8 cellular contexts compared by ENCODE assay signal in genomic region chr6:13614926-13615801, GRCh38. TPM values are rescaled to one million over a fixed set of nuclear protein-coding genes. Genes with fewer than 3 reads are reported as not detected.
DNase-seq lines count a peak whose midpoint lies in the region; ATAC-seq and TF ChIP-seq lines count a peak whose summit lies in the region.

Gene NOL7, plus strand, starts transcription at chr6:13615335. Its CDS starts 24 bp downstream, at chr6:13615359.

- H3K27me3 ChIP-seq in left ventricle myocardium inferior (ENCODE audit: low read depth) (no peaks in the 10 kb centered on the region), prostate gland (replicated peaks; ENCODE audit: insufficient read depth) (no peaks in the 10 kb centered on the region)

- WGBS in prostate gland: under 1% methylated on average over 45 of the region's 85 CpGs
- WGBS in urinary bladder: under 1% methylated on average over 85 of the region's 85 CpGs

- peak; percentile 87 for ATAC-seq in HG02870 (IDR thresholded peaks at IDR 0.05; ENCODE audit: unreplicated experiment)

- H3K36me3 ChIP-seq in left ventricle myocardium inferior (peaks cover 41% of the 10 kb centered on the region), prostate gland (peaks cover 5 to 8% of the 10 kb centered on the region in 2 donors), urinary bladder (ENCODE audit: insufficient read depth) (peaks cover 1% of the 10 kb centered on the region)

- H3K27ac ChIP-seq in left ventricle myocardium inferior (replicated peaks) (peak within 1 kb of the TSS; percentile 87), prostate gland (peak within 1 kb of the TSS; percentile 81 to 84), urinary bladder (ENCODE audit: low read depth) (peak within 1 kb of the TSS; percentile 83)

- peak; percentile 99 for DNase-seq in GM13976 (ENCODE audit: low spot score)
- DNase-seq in NCI-H146 treated with DMSO at 0.1 percent for 48 hours (lab: John Stamatoyannopoulos, UW; ENCODE audit: unreplicated experiment): peak; percentile 92
- DNase-seq in amniotic stem cell (lab: John Stamatoyannopoulos, UW): peak; percentile 98
- DNase-seq in left ventricle myocardium inferior: peak; percentile 96
- peak; percentile 94 for DNase-seq in prostate gland (ENCODE audit: low spot score)

- TF ChIP-seq CTCF in GM13976 (IDR thresholded peaks at IDR 0.05; ENCODE audit: borderline replicate concordance, control extremely low read depth, extremely low read depth, insufficient read depth, missing control alignments) (peak; percentile 91), left ventricle myocardium inferior (IDR thresholded peaks at IDR 0.05; ENCODE audit: borderline replicate concordance) (peak; percentile 91), prostate gland (IDR thresholded peaks at IDR 0.05) (peak; percentile 81 to 99 (median 96))

- H3K4me3 ChIP-seq in left ventricle myocardium inferior: peak within 1 kb of the TSS; percentile 84
- peak within 1 kb of the TSS; percentile 71 for H3K4me3 ChIP-seq in prostate gland
- peak within 1 kb of the TSS; percentile 63 for H3K4me3 ChIP-seq in urinary bladder (ENCODE audit: low read depth, low read length)

- H3K4me1 ChIP-seq in left ventricle myocardium inferior (peaks cover 56% of the 10 kb centered on the region), prostate gland (replicated peaks) (peaks cover 2% of the 10 kb centered on the region), urinary bladder (ENCODE audit: insufficient read depth) (no peaks in the 10 kb centered on the region)

- H3K9me3 ChIP-seq in left ventricle myocardium inferior (replicated peaks) (no peaks in the 10 kb centered on the region), prostate gland (no peaks in the 10 kb centered on the region)

- intact Hi-C loops in T-helper 1 cell treated with Interleukin-12 subunit alpha and Interleukin-12 subunit beta and Interleukin-4 antibody, amounts not matched to agents 30 ng/mL and 1 ng/mL, for 36 hours (cut with micrococcal nuclease): loop anchor here (1.0 to 5.0 kb wide), 10 partner anchors 10 to 452 kb away; partner anchors contain the start of genes GFOD1, MCUR1, SIRT5 and TBC1D7
- intact Hi-C loops in left ventricle myocardium inferior (cut with micrococcal nuclease) (no loop called here), prostate gland (cut with DNase I) (loop anchor here (2.0 to 5.0 kb wide), 2 partner anchors 96 to 152 kb away; partner anchors contain the start of gene RANBP9)

- TF ChIP-seq POLR2A in prostate gland (IDR thresholded peaks at IDR 0.05): peak; percentile 69

- in situ Hi-C loops in GM13976 (cut with MboI; ENCODE audit: low sequenced_read_pairs, unreplicated experiment): no loop called here

RNA-seq across cellular contexts. Expression of gene NOL7, which starts in this region (rescaled TPM):
- total RNA-seq in T-helper 1 cell treated with Interleukin-12 subunit alpha and Interleukin-12 subunit beta and Interleukin-4 antibody, amounts not matched to agents 30 ng/mL and 1 ng/mL, for 36 hours: 61.1 and 64.3 TPM in 2 replicates
- 46.9 TPM for total RNA-seq in left ventricle myocardium inferior
- total RNA-seq in prostate gland: 100 to 1,000 TPM in 1 of 2 donors, 10 to 100 TPM in 1; 68.3 to 108 TPM
- total RNA-seq in urinary bladder: 49.5 TPM
- 86.6 TPM for polyA plus RNA-seq in urinary bladder

Comparison
In these comparisons a context has a peak if more than half of its experiments do, and no peak if none do; other contexts are left out.
1. Peak in every context shown above with its lines: DNase-seq, ATAC-seq, H3K4me3 ChIP-seq and H3K27ac ChIP-seq.